26 cellular contexts compared by ENCODE assay signal in genomic region chr15:47442366-47442765, GRCh38.
"Had no signal": no experiment of that assay in that cellular context is flagged by ENCODE, and none has a peak within 500 bp of the region (broad histone marks: within the 10 kb centered on the region; RNA-seq: fewer than 3 reads in every experiment).

No MANE protein-coding gene starts in this region.

- H3K9me3 ChIP-seq: stomach, suprapubic skin, testis, thoracic aorta, thyroid gland, tibial artery, tibial nerve, transverse colon, upper lobe of left lung, upper lobe of right lung, uterus, vagina had no signal

- DNase-seq: stimulated activated CD4-positive, alpha-beta T cell treated with anti-CD3 and anti-CD28 coated beads, Interleukin-2, amount 100 ng/mL, for 48 hours; stimulated activated CD4-positive, alpha-beta T cell treated with anti-CD3 and anti-CD28 coated beads, Interleukin-4, amount 100 ng/mL, for 1 hour; stimulated activated CD4-positive, alpha-beta T cell treated with anti-CD3 and anti-CD28 coated beads, Interleukin-4, amount 100 ng/mL, for 24 hours; stimulated activated CD4-positive, alpha-beta T cell treated with anti-CD3 and anti-CD28 coated beads, Interleukin-4, amount 100 ng/mL, for 4 hours; stimulated activated CD8-positive, alpha-beta memory T cell treated with anti-CD3 and anti-CD28 coated beads, Interleukin-4, amount 100 ng/mL, for 48 hours; stimulated activated naive B cell treated with anti-CD40 and anti-IgM and Interleukin-4, amounts not matched to agents 10 μg/mL and 1 μg/mL and 100 μg/mL, for 72 hours; stimulated activated naive CD4-positive, alpha-beta T cell; stimulated activated naive CD4-positive, alpha-beta T cell treated with Interleukin-2 at 50 U/mL for 16 hours; stimulated activated naive CD8-positive, alpha-beta T cell treated with anti-CD3 and anti-CD28 coated beads, Interleukin-15, amount 100 ng/mL, for 72 hours; stimulated activated naive CD8-positive, alpha-beta T cell treated with anti-CD3 and anti-CD28 coated beads, Interleukin-15, Interleukin-2, amounts not matched to agents 100 U/mL and 50 U/mL, for 24 hours; stomach; substantia nigra; testis; thyroid gland; tibial artery; transverse colon; trophoblast cell; upper lobe of left lung; upper lobe of right lung; uterus had no signal

- H3K27ac ChIP-seq: stomach, suprapubic skin, testis, thoracic aorta, thyroid gland, tibial artery, tibial nerve, transverse colon, upper lobe of left lung, upper lobe of right lung, uterus, vagina had no signal

- H3K4me3 ChIP-seq: stomach, suprapubic skin, testis, thoracic aorta, thyroid gland, tibial artery, tibial nerve, transverse colon, upper lobe of left lung, upper lobe of right lung, uterus, vagina had no signal

- ATAC-seq: stimulated activated effector memory CD8-positive, alpha-beta T cell treated with anti-CD3 and anti-CD28 coated beads, Interleukin-12 subunit alpha, Interleukin-12 subunit beta, amount 100 ng/mL, for 72 hours; stimulated activated memory B cell treated with anti-CD40 and anti-IgM and Interleukin-4, amounts not matched to agents 10 μg/mL and 1 μg/mL and 100 μg/mL, for 72 hours; stimulated activated naive B cell treated with anti-CD40 and anti-IgM and Interleukin-4, amounts not matched to agents 10 μg/mL and 1 μg/mL and 100 μg/mL, for 72 hours; stimulated activated naive CD8-positive, alpha-beta T cell treated with anti-CD3 and anti-CD28 coated beads, Interleukin-15, amount 100 ng/mL, for 72 hours; stimulated activated naive CD8-positive, alpha-beta T cell treated with anti-CD3 and anti-CD28 coated beads, Interleukin-15, Interleukin-2, amounts not matched to agents 100 U/mL and 50 U/mL, for 24 hours; upper lobe of right lung had no signal

- H3K36me3 ChIP-seq: stomach, suprapubic skin, thoracic aorta, thyroid gland, tibial artery, tibial nerve, transverse colon, upper lobe of left lung, upper lobe of right lung, uterus, vagina had no signal

- H3K4me1 ChIP-seq: testis, thyroid gland, upper lobe of left lung, uterus had no signal

- H3K27me3 ChIP-seq: stomach, suprapubic skin, testis, thyroid gland, tibial artery, tibial nerve, transverse colon, upper lobe of left lung, upper lobe of right lung, uterus, vagina had no signal
